2 cellular contexts compared by ENCODE assay signal in genomic region chr7:155254018-155254417, GRCh38.
TF ChIP-seq lines count a peak whose summit lies in the region.

No MANE protein-coding gene starts in this region.

TF ChIP-seq in liver, 16 proteins besides CTCF, POLR2A, EP300 and RAD21 (continued from another document):
- TF ChIP-seq, protein P1, sequence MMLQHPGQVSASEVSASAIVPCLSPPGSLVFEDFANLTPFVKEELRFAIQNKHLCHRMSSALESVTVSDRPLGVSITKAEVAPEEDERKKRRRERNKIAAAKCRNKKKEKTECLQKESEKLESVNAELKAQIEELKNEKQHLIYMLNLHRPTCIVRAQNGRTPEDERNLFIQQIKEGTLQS (IDR thresholded peaks at IDR 0.05) = no peak
- TF ChIP-seq, protein P2, sequence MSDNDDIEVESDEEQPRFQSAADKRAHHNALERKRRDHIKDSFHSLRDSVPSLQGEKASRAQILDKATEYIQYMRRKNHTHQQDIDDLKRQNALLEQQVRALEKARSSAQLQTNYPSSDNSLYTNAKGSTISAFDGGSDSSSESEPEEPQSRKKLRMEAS (IDR thresholded peaks at IDR 0.05) = peak; percentile 71
- TF ChIP-seq GABPA (IDR thresholded peaks at IDR 0.05 in 1 of 2, conservative IDR thresholded peaks at IDR 0.05 in 1 of 2) (no peak), NR2F2 (IDR thresholded peaks at IDR 0.05) (no peak), YY1 (IDR thresholded peaks at IDR 0.05) (peak; percentile 86), FOXA2 (IDR thresholded peaks at IDR 0.05) (peak; percentile 54), SP1 (IDR thresholded peaks at IDR 0.05) (peak; percentile 74), REST (IDR thresholded peaks at IDR 0.05) (peak; percentile 90), HNF4A (conservative IDR thresholded peaks at IDR 0.05) (peak; percentile 50 to 74), HNF4G (IDR thresholded peaks at IDR 0.05) (no peak), ZBTB33 (IDR thresholded peaks at IDR 0.05) (no peak)
TF ChIP-seq in liver: peak in this region for 10.

TF ChIP-seq in HepG2, 621 proteins besides CTCF, POLR2A, EP300 and RAD21 (continued from another document):
- TF ChIP-seq, protein P3, sequence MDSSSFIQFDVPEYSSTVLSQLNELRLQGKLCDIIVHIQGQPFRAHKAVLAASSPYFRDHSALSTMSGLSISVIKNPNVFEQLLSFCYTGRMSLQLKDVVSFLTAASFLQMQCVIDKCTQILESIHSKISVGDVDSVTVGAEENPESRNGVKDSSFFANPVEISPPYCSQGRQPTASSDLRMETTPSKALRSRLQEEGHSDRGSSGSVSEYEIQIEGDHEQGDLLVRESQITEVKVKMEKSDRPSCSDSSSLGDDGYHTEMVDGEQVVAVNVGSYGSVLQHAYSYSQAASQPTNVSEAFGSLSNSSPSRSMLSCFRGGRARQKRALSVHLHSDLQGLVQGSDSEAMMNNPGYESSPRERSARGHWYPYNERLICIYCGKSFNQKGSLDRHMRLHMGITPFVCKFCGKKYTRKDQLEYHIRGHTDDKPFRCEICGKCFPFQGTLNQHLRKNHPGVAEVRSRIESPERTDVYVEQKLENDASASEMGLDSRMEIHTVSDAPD (CRISPR knock-in tag; IDR thresholded peaks at IDR 0.05) = no peak
- TF ChIP-seq CBX1 (IDR thresholded peaks at IDR 0.05; ENCODE audit: low read depth) (no peak), MAFG (CRISPR knock-in tag; IDR thresholded peaks at IDR 0.05) (no peak), RBM39 (IDR thresholded peaks at IDR 0.05; ENCODE audit: low read depth, low read length, poor library complexity, severe bottlenecking) (no peak), KDM1A (CRISPR knock-in tag; IDR thresholded peaks at IDR 0.05) (no peak), ZNF280B (CRISPR knock-in tag; IDR thresholded peaks at IDR 0.05; ENCODE audit: borderline replicate concordance) (no peak), SMAD9 (CRISPR knock-in tag; IDR thresholded peaks at IDR 0.05) (no peak), ASH2L (IDR thresholded peaks at IDR 0.05; ENCODE audit: insufficient read length, low read depth, low read length) (no peak)
TF ChIP-seq in HepG2: peak in this region for 0.
